8 cellular contexts compared by ENCODE assay signal in genomic region chr2:27086722-27087446, GRCh38. TPM values are rescaled to one million over a fixed set of nuclear protein-coding genes. Genes with fewer than 3 reads are reported as not detected.
DNase-seq lines count a peak whose midpoint lies in the region; ATAC-seq and TF ChIP-seq lines count a peak whose summit lies in the region.

Gene KHK, plus strand, starts transcription at chr2:27086772. Its CDS starts 488 bp downstream, at chr2:27087260.

- no peak within 1 kb of the TSS for H2BK120ac ChIP-seq in mesendoderm (ENCODE audit: low read depth, low read length)

- no CpG with 5 or more reads among the region's 49 CpGs for WGBS in mesendoderm (ENCODE audit: extremely low coverage, insufficient coverage, low lambda C conversion rate)

- peak within 1 kb of the TSS; percentile 73 for H3K4me3 Mint-ChIP-seq in chondrocyte (ENCODE audit: unreplicated experiment)
- H3K4me3 Mint-ChIP-seq in type B pancreatic cell: peak within 1 kb of the TSS; percentile 88

- H3K36me3 Mint-ChIP-seq in chondrocyte (ENCODE audit: low read depth): no peaks in the 10 kb centered on the region
- no peaks in the 10 kb centered on the region for H3K36me3 Mint-ChIP-seq in type B pancreatic cell

- peak within 1 kb of the TSS; percentile 1 for H3K23ac ChIP-seq in mesendoderm (ENCODE audit: low read length)

- peak within 1 kb of the TSS; percentile 14; the same call in 1 of the 2 replicates for H3K27ac ChIP-seq in OCI-LY3 (ENCODE audit: low read length)
- H3K27ac ChIP-seq in mesendoderm (ENCODE audit: low read depth, low read length): no peak within 1 kb of the TSS

- H2AFZ ChIP-seq in OCI-LY3 (ENCODE audit: low read depth, low read length): peak within 1 kb of the TSS; percentile 28

- no peaks in the 10 kb centered on the region for H3K79me1 ChIP-seq in mesendoderm (ENCODE audit: low read length)

- H3K27me3 Mint-ChIP-seq in chondrocyte (ENCODE audit: low read depth): no peaks in the 10 kb centered on the region
- peaks cover 10% of the 10 kb centered on the region for H3K27me3 Mint-ChIP-seq in type B pancreatic cell

- H2AK5ac ChIP-seq in mesendoderm (ENCODE audit: low read length): no peak within 1 kb of the TSS

- intact Hi-C loops in Right ventricle myocardium superior (cut with DNase I): loop anchor here (10.0 kb wide), 1 partner anchor 52 kb away; the partner anchor contains the start of gene TMEM214
- intact Hi-C loops in Right ventricle myocardium inferior (cut with DNase I): loop anchor here (1.0 to 5.0 kb wide), 3 partner anchors 36 to 126 kb away; partner anchors contain the start of genes AGBL5 and TMEM214

- DNase-seq in Right ventricle myocardium superior (peak; percentile 73), Right ventricle myocardium inferior (ENCODE audit: missing footprints) (no peak), chondrocyte (ENCODE audit: low spot score) (no peak), mesendoderm (no peak), type B pancreatic cell (ENCODE audit: extremely low spot score, unreplicated experiment) (no peak), hepatic stellate cell (ENCODE audit: low spot score) (no peak)

- no peak within 1 kb of the TSS for H4K5ac ChIP-seq in mesendoderm (ENCODE audit: low read length)

- no peak within 1 kb of the TSS for H2BK5ac ChIP-seq in mesendoderm (ENCODE audit: low read length)

- no peak within 1 kb of the TSS for H2BK15ac ChIP-seq in mesendoderm (replicated peaks; ENCODE audit: low read depth)

- H3K4me2 ChIP-seq in OCI-LY3 (ENCODE audit: low read length) (peak within 1 kb of the TSS; percentile 96), mesendoderm (ENCODE audit: low read length) (peak within 1 kb of the TSS; percentile 87)

- peaks cover 14% of the 10 kb centered on the region for H3K4me1 Mint-ChIP-seq in chondrocyte (ENCODE audit: low read depth)
- peaks cover 4% of the 10 kb centered on the region for H3K4me1 Mint-ChIP-seq in type B pancreatic cell (ENCODE audit: unreplicated experiment)

- ATAC-seq in Right ventricle myocardium superior (ENCODE audit: poor library complexity) (peak; percentile 24), Right ventricle myocardium inferior (no peak), HG02884 (IDR thresholded peaks at IDR 0.05; ENCODE audit: unreplicated experiment) (peak; percentile 12)

- H3K79me2 ChIP-seq in OCI-LY3 (ENCODE audit: low read length): no peaks in the 10 kb centered on the region
- no peaks in the 10 kb centered on the region for H3K79me2 ChIP-seq in mesendoderm (ENCODE audit: control insufficient read depth, insufficient read depth, low read length)

- H3K18ac ChIP-seq in mesendoderm (ENCODE audit: low read length): peak within 1 kb of the TSS; percentile 35

- H3K36me3 ChIP-seq in OCI-LY3 (replicated peaks; ENCODE audit: low read depth, low read length) (no peaks in the 10 kb centered on the region), mesendoderm (ENCODE audit: control insufficient read depth, insufficient read depth, low read length) (no peaks in the 10 kb centered on the region)

- H3K4ac ChIP-seq in mesendoderm (ENCODE audit: low read depth, low read length): no peak within 1 kb of the TSS

- H3K56ac ChIP-seq in mesendoderm (ENCODE audit: low read length): peak within 1 kb of the TSS; percentile 77

- H3K27me3 ChIP-seq in OCI-LY3 (ENCODE audit: low read depth, low read length) (no peaks in the 10 kb centered on the region), mesendoderm (ENCODE audit: insufficient read depth, low read length, poor library complexity) (no peaks in the 10 kb centered on the region)

- no peak for TF ChIP-seq CTCF in OCI-LY3 (IDR thresholded peaks at IDR 0.05; ENCODE audit: low read depth, low read length)
- peak; percentile 54 for TF ChIP-seq CTCF in chondrocyte (IDR thresholded peaks at IDR 0.05)
- TF ChIP-seq CTCF in type B pancreatic cell (conservative IDR thresholded peaks at IDR 0.05): peak; percentile 49

- H3K4me1 ChIP-seq in OCI-LY3 (ENCODE audit: low read length) (peaks cover 9% of the 10 kb centered on the region), mesendoderm (ENCODE audit: control insufficient read depth, low read depth, low read length) (no peaks in the 10 kb centered on the region)

- no peaks in the 10 kb centered on the region for H3K9me3 ChIP-seq in OCI-LY3 (ENCODE audit: insufficient read depth, low read length)

- H3K4me3 ChIP-seq in OCI-LY3 (ENCODE audit: low read length) (peak within 1 kb of the TSS; percentile 82), mesendoderm (ENCODE audit: low read length) (peak within 1 kb of the TSS; percentile 38)

- no peaks in the 10 kb centered on the region for H4K20me1 ChIP-seq in OCI-LY3 (ENCODE audit: insufficient read depth, low read length)

- peak within 1 kb of the TSS; percentile 59 for H4K8ac ChIP-seq in mesendoderm (ENCODE audit: low read depth, low read length)

- peak within 1 kb of the TSS; percentile 70 for H3K9ac ChIP-seq in OCI-LY3 (ENCODE audit: low read length)
- H3K9ac ChIP-seq in mesendoderm (ENCODE audit: low read length): peak within 1 kb of the TSS; percentile 92

- no peaks in the 10 kb centered on the region for H3K9me3 Mint-ChIP-seq in chondrocyte (ENCODE audit: low read depth)
- no peaks in the 10 kb centered on the region for H3K9me3 Mint-ChIP-seq in type B pancreatic cell

- H3K27ac Mint-ChIP-seq in chondrocyte (ENCODE audit: unreplicated experiment) (peak within 1 kb of the TSS; percentile 92), type B pancreatic cell (peak within 1 kb of the TSS; percentile 55)

RNA-seq across cellular contexts. Expression of gene KHK, which starts in this region (rescaled TPM):
- total RNA-seq in Right ventricle myocardium superior: 3.3 TPM
- 4.5 TPM for total RNA-seq in Right ventricle myocardium inferior
- total RNA-seq in chondrocyte: 1.2 to 1.9 TPM (median 1.3 TPM) in 3 replicates
- 2.0 TPM for polyA plus RNA-seq in mesendoderm (2013, experiment 1 of 2)
- 2.3 TPM for polyA plus RNA-seq in mesendoderm (2013, experiment 2 of 2)
- total RNA-seq in type B pancreatic cell (ENCODE audit: low replicate concordance): 14.7 and 28.4 TPM in 2 replicates
